ENCODE assay signal across 1 cellular context in the genomic region with DNA sequence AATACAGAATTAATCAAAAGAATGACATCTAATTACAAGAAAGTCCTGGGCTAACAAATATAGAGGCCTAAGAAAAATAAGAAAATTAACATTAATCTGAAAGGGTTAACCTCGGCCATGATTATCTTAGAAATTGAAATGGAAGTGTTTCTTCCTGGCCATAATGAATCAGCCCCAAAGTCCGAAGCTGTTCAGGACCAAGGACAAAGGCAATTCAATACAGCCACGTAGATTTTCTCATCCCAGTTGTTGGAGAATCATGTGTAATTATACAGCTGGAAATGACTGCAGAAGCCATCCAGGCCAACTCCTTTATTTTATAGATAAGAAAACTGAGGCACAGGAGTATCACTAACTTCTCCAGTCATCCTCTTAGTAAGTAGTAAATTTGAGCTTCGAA.
TF ChIP-seq lines count a peak whose summit lies in the region.

No MANE protein-coding gene starts in this region.

TF ChIP-seq in GM12891, 5 proteins besides CTCF, POLR2A, EP300 and RAD21:
- TF ChIP-seq POU2F2 (IDR thresholded peaks at IDR 0.05; ENCODE audit: low read depth, low read length) (no peak), TAF1 (IDR thresholded peaks at IDR 0.05; ENCODE audit: low read depth, low read length) (no peak), POLR2AphosphoS5 (IDR thresholded peaks at IDR 0.05; ENCODE audit: low read depth, low read length) (no peak), SPI1 (IDR thresholded peaks at IDR 0.05; ENCODE audit: low read depth, low read length) (no peak), PAX5 (IDR thresholded peaks at IDR 0.05; ENCODE audit: insufficient read depth, low read length, severe bottlenecking) (no peak)
